Comparison of ENCODE assay signal across 10 cellular contexts in the genomic region with DNA sequence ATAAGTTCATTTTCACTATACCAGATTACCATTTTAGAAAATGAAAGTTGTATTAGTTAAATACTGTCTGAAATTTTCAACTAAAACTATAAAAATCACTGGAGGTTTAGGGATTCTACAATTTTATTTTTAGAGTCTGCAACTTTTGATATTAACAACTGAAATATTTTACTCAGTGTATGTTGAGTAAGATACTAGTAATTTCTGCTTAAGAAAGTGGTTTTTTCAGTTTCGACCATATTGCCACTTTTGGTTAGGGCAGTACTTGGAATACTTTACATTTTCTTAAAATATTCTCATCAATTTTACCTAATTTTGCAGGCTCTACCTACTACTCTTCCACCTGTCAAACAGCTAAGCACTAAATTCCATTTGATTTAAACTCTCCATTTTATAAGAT. TPM values are rescaled to one million over a fixed set of nuclear protein-coding genes. Genes with fewer than 3 reads are reported as not detected.
DNase-seq lines count a peak whose midpoint lies in the region; ATAC-seq, FAIRE-seq and TF ChIP-seq lines count a peak whose summit lies in the region.
"Had no signal": no experiment of that assay in that cellular context is flagged by ENCODE, and none has a peak within 500 bp of the region (broad histone marks: within the 10 kb centered on the region; RNA-seq: fewer than 3 reads in every experiment).

No MANE protein-coding gene starts in this region.

- FAIRE-seq in GM19239 (lab: Jason Lieb, UNC) (peak; percentile 82), RCC 7860 (lab: Jason Lieb, UNC) (no peak)

- H3K4me1 ChIP-seq in BLaER1 treated with 17β-estradiol and CSF1 and Interleukin-3, amounts not matched to agents 10 nM and 100 nM: peaks cover 6 to 77% (median 50%) of the 10 kb centered on the region in 10 experiments
- H3K4me1 ChIP-seq in endocrine pancreas (ENCODE audit: control insufficient read depth, insufficient read depth, low read length) (peaks cover 41% of the 10 kb centered on the region), gastroesophageal sphincter (peaks cover 0 to 61% (median 0%) of the 10 kb centered on the region in 3 donors)

- 83 to 100% methylated on average over 1 of the region's 1 CpG for WGBS in gastroesophageal sphincter (ENCODE audit: low coverage in 1 of 2), 2 donors

- no peak for TF ChIP-seq POLR2A in gastroesophageal sphincter (IDR thresholded peaks at IDR 0.05)

- H3K9ac ChIP-seq in BLaER1 treated with 17β-estradiol and CSF1 and Interleukin-3, amounts not matched to agents 10 nM and 100 nM: peak overlapping the region in 1 of 11 experiments; percentile 64; a peak in 1 of 22 replicates
- no peak overlapping the region for H3K9ac ChIP-seq in endocrine pancreas (ENCODE audit: control insufficient read depth, insufficient read depth, low read length)

- peak overlapping the region in 9 of 11 experiments; percentile 4 to 91 (median 63); a peak in 12 of 22 replicates for H3K4me2 ChIP-seq in BLaER1 treated with 17β-estradiol and CSF1 and Interleukin-3, amounts not matched to agents 10 nM and 100 nM

- peaks cover 0 to 95% (median 53%) of the 10 kb centered on the region in 11 experiments; a peak in 18 of 22 replicates for H4K20me1 ChIP-seq in BLaER1 treated with 17β-estradiol and CSF1 and Interleukin-3, amounts not matched to agents 10 nM and 100 nM

- H3K27me3 ChIP-seq in BLaER1 treated with 17β-estradiol and CSF1 and Interleukin-3, amounts not matched to agents 10 nM and 100 nM: no peaks in the 10 kb centered on the region
- no peaks in the 10 kb centered on the region for H3K27me3 ChIP-seq in endocrine pancreas (ENCODE audit: control insufficient read depth, insufficient read depth, low read length)
- no peaks in the 10 kb centered on the region for H3K27me3 ChIP-seq in gastroesophageal sphincter
- H3K27me3 ChIP-seq: MG63 had no signal

- H3K9me3 ChIP-seq in BLaER1 treated with 17β-estradiol and CSF1 and Interleukin-3, amounts not matched to agents 10 nM and 100 nM (replicated peaks in 1 of 11): no peaks in the 10 kb centered on the region
- no peaks in the 10 kb centered on the region for H3K9me3 ChIP-seq in endocrine pancreas (ENCODE audit: control insufficient read depth, low read length)
- H3K9me3 ChIP-seq in gastroesophageal sphincter: no peaks in the 10 kb centered on the region
- H3K9me3 ChIP-seq: MG63 had no signal

- no peak overlapping the region for H3K4me3 ChIP-seq in BLaER1 treated with 17β-estradiol and CSF1 and Interleukin-3, amounts not matched to agents 10 nM and 100 nM
- peak overlapping the region; percentile 80 for H3K4me3 ChIP-seq in endocrine pancreas (ENCODE audit: control insufficient read depth, insufficient read depth, low read length)
- H3K4me3 ChIP-seq in gastroesophageal sphincter: no peak overlapping the region
- H3K4me3 ChIP-seq: MG63 had no signal

- H3K36me3 ChIP-seq in BLaER1 treated with 17β-estradiol and CSF1 and Interleukin-3, amounts not matched to agents 10 nM and 100 nM: peaks cover 0 to 44% (median 17%) of the 10 kb centered on the region in 11 experiments; a peak in 13 of 22 replicates
- H3K36me3 ChIP-seq in endocrine pancreas (ENCODE audit: control insufficient read depth, insufficient read depth, low read length) (no peaks in the 10 kb centered on the region), gastroesophageal sphincter (no peaks in the 10 kb centered on the region)

- TF ChIP-seq CTCF in gastroesophageal sphincter (IDR thresholded peaks at IDR 0.05): no peak

- no peak for TF ChIP-seq EP300 in gastroesophageal sphincter (IDR thresholded peaks at IDR 0.05)

- 0 out of 22 replicates have a peak overlapping the region, but pooled peaks of 1 of the 11 experiments have one; percentile 13 for H3K27ac ChIP-seq in BLaER1 treated with 17β-estradiol and CSF1 and Interleukin-3, amounts not matched to agents 10 nM and 100 nM
- peak overlapping the region in 2 of 4 donors; percentile 91 to 96 for H3K27ac ChIP-seq in gastroesophageal sphincter

- ATAC-seq in HG03097 (IDR thresholded peaks at IDR 0.05; ENCODE audit: low FRiP score, unreplicated experiment) (peak; percentile 40), gastroesophageal sphincter (no peak)

- no peak for DNase-seq in GM19239 (ENCODE audit: insufficient read length, low spot score)
- no peak for DNase-seq in LoVo (ENCODE audit: low spot score)
- DNase-seq in RCC 7860 (ENCODE audit: low spot score): no peak
- DNase-seq in NCI-H510A treated with DMSO at 0.1 percent for 48 hours (lab: John Stamatoyannopoulos, UW): no peak
- DNase-seq: MG63; stimulated activated CD4-positive, alpha-beta T cell treated with anti-CD3 and anti-CD28 coated beads, Interleukin-15, amount 100 ng/mL, for 24 hours had no signal

RNA-seq across cellular contexts. Expression of a gene that starts 59.6 kb away (rescaled TPM):
- 1 to 10 TPM in 3 of 4 donors, under 1 TPM in 1; 0.32 to 6.7 (median 3.4) TPM for total RNA-seq in gastroesophageal sphincter
